Comparison of ENCODE assay signal across 1 cellular context in genomic region chr1:1168451-1169411, GRCh38.
TF ChIP-seq lines count a peak whose summit lies in the region.

No MANE protein-coding gene starts in this region.

TF ChIP-seq in H1, 55 proteins besides CTCF, POLR2A, EP300 and RAD21:
- TF ChIP-seq SUZ12 (IDR thresholded peaks at IDR 0.05; ENCODE audit: low read length) = no peak
- TF ChIP-seq GABPA (IDR thresholded peaks at IDR 0.05; ENCODE audit: borderline replicate concordance, insufficient read depth, low read length) = 0 out of 2 replicates have a peak, but pooled peaks have one; percentile 3
